Comparison of ENCODE assay signal across 20 cellular contexts in genomic region chr2:231342111-231342711, GRCh38. TPM values are rescaled to one million over a fixed set of nuclear protein-coding genes. Genes with fewer than 3 reads are reported as not detected.
DNase-seq lines count a peak whose midpoint lies in the region; ATAC-seq and TF ChIP-seq lines count a peak whose summit lies in the region.
"Had no signal": no experiment of that assay in that cellular context is flagged by ENCODE, and none has a peak within 500 bp of the region (broad histone marks: within the 10 kb centered on the region; RNA-seq: fewer than 3 reads in every experiment).

No MANE protein-coding gene starts in this region.

- intact Hi-C loops in dorsolateral prefrontal cortex (cut with DNase I) = no loop called here

- H3K27me3 ChIP-seq in dorsolateral prefrontal cortex (no peaks in the 10 kb centered on the region), lung (ENCODE audit: control insufficient read depth, insufficient read depth) (no peaks in the 10 kb centered on the region)
- H3K27me3 ChIP-seq: hepatocyte had no signal

- no peak overlapping the region for H3K4me3 ChIP-seq in dorsolateral prefrontal cortex
- H3K4me3 ChIP-seq in lung = no peak overlapping the region
- H3K4me3 ChIP-seq: hepatocyte, skin epidermis had no signal

- H3K36me3 ChIP-seq in lung (ENCODE audit: control insufficient read depth in 2 of 2, insufficient read depth in 2 of 2, low read length in 2 of 2) = peaks cover 0 to 4% of the 10 kb centered on the region in 2 donors

- peaks cover 0 to 4% of the 10 kb centered on the region in 2 donors for H3K4me1 ChIP-seq in lung (ENCODE audit: control insufficient read depth in 2 of 2, insufficient read depth in 2 of 2, low read length in 2 of 2)

- DNase-seq in NOMO-1 treated with dmso at 0.1 percent for 144 hours (lab: John Stamatoyannopoulos, UW; ENCODE audit: unreplicated experiment) (peak; percentile 3), NOMO-1 treated with DMSO at 0.1 percent for 48 hours (lab: John Stamatoyannopoulos, UW; ENCODE audit: unreplicated experiment) (no peak), dorsolateral prefrontal cortex (peak in 2 of 10 donors; percentile 43 to 49), lung (ENCODE audit: low spot score) (no peak), substantia nigra (lab: John Stamatoyannopoulos, UW) (peak in 10 of 49 donors; percentile 19 to 46 (median 28)), KG1 (lab: John Stamatoyannopoulos, UW) (no peak), DMS 273 (lab: John Stamatoyannopoulos, UW; ENCODE audit: unreplicated experiment) (no peak)
- DNase-seq in T-helper 2 cell treated with Interferon-gamma antibody and Interleukin-4, amounts not matched to agents 5 μg/mL and 100 μg/mL, for 36 hours (ENCODE audit: low spot score) = no peak
- DNase-seq: activated CD4-positive, alpha-beta T cell treated with anti-CD3 and anti-CD28 coated beads, Interleukin-2, amount 50 U/mL, for 48 hours; CD4-positive, alpha-beta T cell; dermis blood vessel endothelial cell; MM.1S; NCI-H748 treated with DMSO at 0.1 percent for 48 hours; stimulated activated naive CD8-positive, alpha-beta T cell treated with anti-CD3 and anti-CD28 coated beads, Interleukin-15, Interleukin-2, amounts not matched to agents 100 U/mL and 50 U/mL, for 24 hours; T-helper 9 cell had no signal

- peak overlapping the region in 33 of 59 donors; percentile 9 to 72 (median 43) for H3K27ac ChIP-seq in dorsolateral prefrontal cortex
- peak overlapping the region in 1 of 2 donors; percentile 73 for H3K27ac ChIP-seq in lung (ENCODE audit: low read depth in 1 of 2, low read length in 1 of 2)
- H3K27ac ChIP-seq in substantia nigra (ENCODE audit: low read depth, low read length, poor library complexity, severe bottlenecking) = peak overlapping the region; percentile 23
- H3K27ac ChIP-seq: 22Rv1, hepatocyte had no signal

- no peak overlapping the region for H3K4me3 Mint-ChIP-seq in T-helper 2 cell treated with Interferon-gamma antibody and Interleukin-4, amounts not matched to agents 5 μg/mL and 100 μg/mL, for 36 hours
- H3K4me3 Mint-ChIP-seq: CD4-positive, alpha-beta T cell had no signal

- WGBS in lung, 2 donors = 43 to 73% methylated on average over 13 of the region's 13 CpGs

- no peaks in the 10 kb centered on the region for H3K9me3 Mint-ChIP-seq in T-helper 2 cell treated with Interferon-gamma antibody and Interleukin-4, amounts not matched to agents 5 μg/mL and 100 μg/mL, for 36 hours
- H3K9me3 Mint-ChIP-seq: activated T-helper 2 cell treated with anti-CD3 and anti-CD28 coated beads, Interferon-gamma antibody, Interleukin-2, Interleukin-4, amounts not matched to agents 10 μg/mL and 5 μg/mL and 100 μg/mL, durations not matched to agents 14 hours and 24 hours and 36 hours; CD4-positive, alpha-beta T cell had no signal

- H3K27ac Mint-ChIP-seq in T-helper 2 cell treated with Interferon-gamma antibody and Interleukin-4, amounts not matched to agents 5 μg/mL and 100 μg/mL, for 36 hours = no peak overlapping the region
- H3K27ac Mint-ChIP-seq: activated T-helper 2 cell treated with anti-CD3 and anti-CD28 coated beads, Interferon-gamma antibody, Interleukin-2, Interleukin-4, amounts not matched to agents 10 μg/mL and 5 μg/mL and 100 μg/mL, durations not matched to agents 14 hours and 24 hours and 36 hours; CD4-positive, alpha-beta T cell had no signal

- H3K36me3 Mint-ChIP-seq in T-helper 2 cell treated with Interferon-gamma antibody and Interleukin-4, amounts not matched to agents 5 μg/mL and 100 μg/mL, for 36 hours (ENCODE audit: low read depth) = no peaks in the 10 kb centered on the region

- no peaks in the 10 kb centered on the region for H3K4me1 Mint-ChIP-seq in T-helper 2 cell treated with Interferon-gamma antibody and Interleukin-4, amounts not matched to agents 5 μg/mL and 100 μg/mL, for 36 hours (ENCODE audit: low read depth)

- TF ChIP-seq CTCF in dorsolateral prefrontal cortex (IDR thresholded peaks at IDR 0.05 in 54 of 56, conservative IDR thresholded peaks at IDR 0.05 in 2 of 56; ENCODE audit: low read depth in 1 of 56, partially characterized antibody in 56 of 56) = no peak
- no peak for TF ChIP-seq CTCF in lung (IDR thresholded peaks at IDR 0.05; ENCODE audit: control extremely low read depth, extremely low read depth)

- H3K9me3 ChIP-seq in lung (ENCODE audit: control insufficient read depth in 2 of 2, insufficient read depth in 1 of 2, low read length in 1 of 2) = no peaks in the 10 kb centered on the region

- peak; percentile 49 for ATAC-seq in lung (ENCODE audit: insufficient read depth, low FRiP score)
- ATAC-seq: stimulated activated naive CD8-positive, alpha-beta T cell treated with anti-CD3 and anti-CD28 coated beads, Interleukin-15, Interleukin-2, amounts not matched to agents 100 U/mL and 50 U/mL, for 24 hours had no signal

- H3K27me3 Mint-ChIP-seq in T-helper 2 cell treated with Interferon-gamma antibody and Interleukin-4, amounts not matched to agents 5 μg/mL and 100 μg/mL, for 36 hours (ENCODE audit: low read depth) = peaks cover 8% of the 10 kb centered on the region
- H3K27me3 Mint-ChIP-seq: CD4-positive, alpha-beta T cell had no signal

RNA-seq across cellular contexts. Expression of gene B3GNT7, which starts 53.3 kb away (rescaled TPM):
- total RNA-seq in dorsolateral prefrontal cortex (10 to 100 TPM in 9 of 120 experiments, 1 to 10 TPM in 111; 2.1 to 13.9 (median 5.9) TPM), lung (10 to 100 TPM; 32.9 to 73.7 TPM)
- polyA plus RNA-seq in lung = 10 to 100 TPM; 18.9 to 22.2 TPM
- total RNA-seq: H4 had no signal
